In the genomic region with DNA sequence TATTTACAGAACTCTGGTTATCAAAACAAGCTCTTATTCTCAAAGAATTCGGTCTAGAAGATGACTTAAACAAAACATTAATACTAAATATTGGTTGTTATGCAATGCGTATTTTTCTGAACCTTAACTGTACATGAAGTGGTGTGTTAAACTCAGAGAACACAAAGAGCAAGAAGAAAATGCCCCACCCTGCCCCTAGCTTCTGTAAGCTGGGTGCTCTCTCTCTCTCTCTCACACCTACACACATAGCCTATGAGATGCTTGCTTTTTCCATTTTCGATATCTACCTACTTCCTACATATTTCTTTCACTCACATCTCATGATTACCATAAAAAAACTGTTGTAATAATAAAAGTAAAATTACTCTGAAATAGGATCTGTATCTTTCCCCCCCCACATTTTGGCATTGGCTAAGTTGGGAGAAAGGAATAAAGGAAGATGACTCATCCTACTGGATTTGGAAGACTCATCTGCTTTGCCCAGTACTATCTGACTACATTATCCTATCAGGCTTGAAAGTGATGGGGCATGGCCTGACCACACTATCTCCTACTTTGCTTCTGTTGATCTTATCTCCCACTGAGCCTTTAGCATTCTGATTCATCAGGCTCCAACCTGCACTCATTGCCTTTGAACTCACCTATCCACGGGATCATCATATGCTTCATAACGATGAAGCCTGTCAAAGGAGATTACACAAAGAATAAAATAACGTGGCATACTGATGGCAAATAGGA, we compare ENCODE assay signal across 10 cellular contexts. TPM values are rescaled to one million over a fixed set of nuclear protein-coding genes. Genes with fewer than 3 reads are reported as not detected.
DNase-seq lines count a peak whose midpoint lies in the region; ATAC-seq and TF ChIP-seq lines count a peak whose summit lies in the region.
"Had no signal": no experiment of that assay in that cellular context is flagged by ENCODE, and none has a peak within 500 bp of the region (broad histone marks: within the 10 kb centered on the region; RNA-seq: fewer than 3 reads in every experiment).

No MANE protein-coding gene starts in this region.

- H3K4me3 ChIP-seq in epithelial cell of proximal tubule (ENCODE audit: low read depth, low read length) = peak overlapping the region; percentile 88
- H3K4me3 ChIP-seq in trophoblast cell (ENCODE audit: low read depth, low read length) = no peak overlapping the region

- H2BK12ac ChIP-seq in trophoblast cell (ENCODE audit: low read length) = no peak overlapping the region

- H3K4me1 ChIP-seq in trophoblast cell (ENCODE audit: control insufficient read depth in 1 of 2, insufficient read depth in 2 of 2, low read length in 2 of 2) = peaks cover 0 to 2% of the 10 kb centered on the region in 2 experiments

- no peak overlapping the region for H3K4ac ChIP-seq in trophoblast cell (ENCODE audit: low read depth, low read length)

- no peak overlapping the region for H2AFZ ChIP-seq in trophoblast cell (ENCODE audit: insufficient read depth, low read length, poor library complexity)

- H3K79me2 ChIP-seq in trophoblast cell (ENCODE audit: control insufficient read depth, insufficient read depth, low read length, poor library complexity) = peaks cover 3% of the 10 kb centered on the region

- H3K36me3 ChIP-seq in trophoblast cell (ENCODE audit: control insufficient read depth in 1 of 2, insufficient read depth in 2 of 2, low read length in 2 of 2) = peaks cover 0 to 6% of the 10 kb centered on the region in 2 experiments

- H4K91ac ChIP-seq in trophoblast cell (ENCODE audit: low read depth, low read length) = no peak overlapping the region

- H3K79me1 ChIP-seq in trophoblast cell (ENCODE audit: low read length) = peaks cover 5% of the 10 kb centered on the region

- no peak overlapping the region for H2AK5ac ChIP-seq in trophoblast cell (ENCODE audit: low read length)

- H4K8ac ChIP-seq in trophoblast cell (ENCODE audit: low read depth, low read length) = no peak overlapping the region

- no peak overlapping the region for H3K18ac ChIP-seq in trophoblast cell (ENCODE audit: low read length)

- no peak overlapping the region for H4K12ac ChIP-seq in trophoblast cell (ENCODE audit: low read depth, low read length)

- H3K4me2 ChIP-seq in trophoblast cell (ENCODE audit: low read length) = no peak overlapping the region

- H2BK5ac ChIP-seq in trophoblast cell (ENCODE audit: low read depth, low read length, poor library complexity) = no peak overlapping the region

- WGBS in trophoblast cell (ENCODE audit: extremely low coverage, insufficient coverage, insufficient read length) = 100% methylated on average over 1 of the region's 6 CpGs

- no peak overlapping the region for H3K23ac ChIP-seq in trophoblast cell (ENCODE audit: low read length)

- H3K9ac ChIP-seq in trophoblast cell (ENCODE audit: low read length) = no peak overlapping the region

- no peak overlapping the region for H3K27ac ChIP-seq in trophoblast cell (ENCODE audit: low read depth, low read length)

- H3K14ac ChIP-seq in trophoblast cell (ENCODE audit: low read length) = no peak overlapping the region

- no peak for ATAC-seq in HG02759 (IDR thresholded peaks at IDR 0.05; ENCODE audit: unreplicated experiment)

- peaks cover 3% of the 10 kb centered on the region for H3K27me3 ChIP-seq in trophoblast cell (ENCODE audit: insufficient read depth, low read length)

- peak; percentile 32 for DNase-seq in DMS53 (lab: John Stamatoyannopoulos, UW)
- DNase-seq in DMS53 treated with DMSO at 0.1 percent for 48 hours (lab: John Stamatoyannopoulos, UW; ENCODE audit: unreplicated experiment) = no peak
- peak; percentile 51 for DNase-seq in NCI-H446 treated with DMSO at 0.1 percent for 48 hours (lab: John Stamatoyannopoulos, UW)
- no peak for DNase-seq in epithelial cell of proximal tubule (ENCODE audit: low read depth)
- peak; percentile 62 to 76 for DNase-seq in trophoblast cell
- no peak for DNase-seq in activated CD4-positive, CD25-positive, alpha-beta regulatory T cell (lab: John Stamatoyannopoulos, UW)
- no peak for DNase-seq in mucosa of gallbladder (ENCODE audit: low spot score)
- DNase-seq: activated CD4-positive, alpha-beta T cell treated with anti-CD3 and anti-CD28 coated beads for 1 hour; KBM-7 had no signal

- peaks cover 6% of the 10 kb centered on the region for H3K9me3 ChIP-seq in trophoblast cell (ENCODE audit: insufficient read depth, low read depth, low read length)

- no peak overlapping the region for H2BK120ac ChIP-seq in trophoblast cell (ENCODE audit: insufficient read depth, low read length, poor library complexity)

- no peak for TF ChIP-seq CTCF in epithelial cell of proximal tubule (conservative IDR thresholded peaks at IDR 0.05; ENCODE audit: low read depth, low read length)

RNA-seq across cellular contexts. Expression of a gene that starts 2.9 kb away (rescaled TPM):
- total RNA-seq in epithelial cell of proximal tubule (107 and 192 TPM in 2 replicates), mucosa of gallbladder (174 TPM)
- 30.4 and 31.4 TPM in 2 replicates for polyA plus RNA-seq in trophoblast cell (2013)

RNA-seq across cellular contexts. Expression of a gene that starts 3.0 kb away (rescaled TPM):
- total RNA-seq in epithelial cell of proximal tubule (11.4 and 12.9 TPM in 2 replicates), mucosa of gallbladder (14.2 TPM)
- 16.3 and 16.8 TPM in 2 replicates for polyA plus RNA-seq in trophoblast cell (2013)

RNA-seq across cellular contexts. Expression of a gene that starts 56.3 kb away (rescaled TPM):
- total RNA-seq in epithelial cell of proximal tubule (0.14 TPM in 1 of 2 replicates, not detected in the other), mucosa of gallbladder (0.09 TPM)
- 0.03 TPM in 2 replicates for polyA plus RNA-seq in trophoblast cell (2013)

Comparison
In these comparisons a context has a peak if more than half of its experiments do, and no peak if none do; other contexts are left out.
1. DNase-seq: peak in DMS53 (single experiment), NCI-H446 treated with DMSO at 0.1 percent for 48 hours (single experiment) and trophoblast cell (2 of 2); none in DMS53 treated with DMSO at 0.1 percent for 48 hours (single experiment), epithelial cell of proximal tubule (single experiment), activated CD4-positive, CD25-positive, alpha-beta regulatory T cell (0 of 4) and mucosa of gallbladder (single experiment).